ENCODE assay signal across 10 cellular contexts in the genomic region with DNA sequence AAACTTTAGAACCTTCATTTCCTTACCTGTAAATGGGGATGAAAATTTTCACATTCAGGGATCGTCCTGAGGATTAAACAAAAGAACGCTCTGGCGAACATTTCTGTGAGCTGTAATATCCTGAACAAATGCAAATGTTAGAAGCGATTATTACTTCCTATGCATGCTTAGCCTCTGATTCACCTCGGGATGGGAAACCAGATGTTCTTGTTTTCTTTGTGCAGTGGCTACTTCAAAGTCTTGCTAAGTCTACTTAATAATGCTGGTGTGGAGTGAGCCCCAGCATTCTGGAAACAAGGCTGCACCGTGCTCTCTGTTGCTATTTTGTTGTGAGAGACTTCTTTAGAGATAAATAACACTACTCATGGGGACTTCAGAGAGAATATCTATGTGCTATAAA.
DNase-seq lines count a peak whose midpoint lies in the region; ATAC-seq and TF ChIP-seq lines count a peak whose summit lies in the region.
"Had no signal": no experiment of that assay in that cellular context is flagged by ENCODE, and none has a peak within 500 bp of the region (broad histone marks: within the 10 kb centered on the region; RNA-seq: fewer than 3 reads in every experiment).

No MANE protein-coding gene starts in this region.

- H3K4me3 Mint-ChIP-seq in natural killer cell: no peak overlapping the region
- H3K4me3 Mint-ChIP-seq: central memory CD8-positive, alpha-beta T cell; T-helper 17 cell had no signal

- no peaks in the 10 kb centered on the region for H3K27me3 ChIP-seq in SK-N-SH (ENCODE audit: insufficient read depth)

- POLR2A ChIA-PET in SK-N-SH (lab: Yijun Ruan, JAX): no interaction called here

- no peak overlapping the region for H3K27ac Mint-ChIP-seq in natural killer cell
- H3K27ac Mint-ChIP-seq: T-helper 17 cell had no signal

- peaks cover 5 to 19% of the 10 kb centered on the region in 2 donors for H3K27me3 Mint-ChIP-seq in natural killer cell (ENCODE audit: low read depth in 2 of 2)
- H3K27me3 Mint-ChIP-seq: T-helper 17 cell had no signal

- H3F3A ChIP-seq in SK-N-SH (replicated peaks; ENCODE audit: insufficient read depth): peaks cover 5% of the 10 kb centered on the region

- peak; percentile 53 for DNase-seq in GM04503 (ENCODE audit: low read depth)
- DNase-seq in SK-N-SH: no peak
- DNase-seq in fibroblast of mammary gland (ENCODE audit: low read depth): peak; percentile 93
- DNase-seq in skeletal muscle cell (ENCODE audit: low read depth): peak; percentile 77
- DNase-seq in natural killer cell: no peak
- DNase-seq in activated effector memory CD4-positive, alpha-beta T cell treated with anti-CD3 and anti-CD28 coated beads, Interleukin-2, amount 50 U/mL, for 16 hours: no peak
- DNase-seq in NCI-H2171 (lab: John Stamatoyannopoulos, UW): no peak
- DNase-seq: T-helper 17 cell had no signal

- H3K4me1 ChIP-seq in SK-N-SH (ENCODE audit: control insufficient read depth in 1 of 2, insufficient read depth in 2 of 2, low read depth in 1 of 2, low read length in 1 of 2): peaks cover 4 to 6% of the 10 kb centered on the region in 2 experiments; a peak in 3 of 4 replicates

- H3K9me2 ChIP-seq in SK-N-SH: no peaks in the 10 kb centered on the region

- TF ChIP-seq RAD21 in SK-N-SH (IDR thresholded peaks at IDR 0.05; ENCODE audit: low read length): no peak

- H3K36me3 Mint-ChIP-seq in natural killer cell: no peaks in the 10 kb centered on the region

- H3K79me2 ChIP-seq in SK-N-SH (ENCODE audit: insufficient read depth): no peaks in the 10 kb centered on the region

- CTCF ChIA-PET in SK-N-SH (lab: Yijun Ruan, JAX): interaction anchor here (1.1 kb wide), 1 partner anchor 108 kb away, joined by 3 read pairs; no protein-coding TSS in a partner anchor

- intact Hi-C loops in natural killer cell (cut with micrococcal nuclease): no loop called here

- no peak overlapping the region for H3K27ac ChIP-seq in SK-N-SH (ENCODE audit: low read depth in 2 of 2, low read length in 1 of 2)

- TF ChIP-seq EP300 in SK-N-SH (IDR thresholded peaks at IDR 0.05; ENCODE audit: borderline replicate concordance in 1 of 2, low read depth in 1 of 2, low read length in 1 of 2): no peak

- H4K20me1 ChIP-seq in SK-N-SH (ENCODE audit: insufficient read depth): no peaks in the 10 kb centered on the region

- H3K4me3 ChIP-seq in SK-N-SH (ENCODE audit: low read depth in 2 of 2, low read length in 1 of 2) (no peak overlapping the region), fibroblast of mammary gland (ENCODE audit: control insufficient read depth, low read depth, low read length) (no peak overlapping the region), skeletal muscle cell (ENCODE audit: low read depth, low read length) (no peak overlapping the region)

- H3K9me3 Mint-ChIP-seq in natural killer cell: no peaks in the 10 kb centered on the region
- H3K9me3 Mint-ChIP-seq: central memory CD8-positive, alpha-beta T cell had no signal

- no peak overlapping the region for H3K4me2 ChIP-seq in SK-N-SH

- no peaks in the 10 kb centered on the region for H3K36me3 ChIP-seq in SK-N-SH (replicated peaks in 1 of 2; ENCODE audit: control insufficient read depth in 1 of 2, insufficient read depth in 2 of 2, low read length in 1 of 2)

- WGBS in SK-N-SH (ENCODE audit: low lambda C conversion rate): 68% methylated on average over 6 of the region's 6 CpGs

- H2AFZ ChIP-seq in SK-N-SH (ENCODE audit: low read depth): no peak overlapping the region

- no peak overlapping the region for H3K9ac ChIP-seq in SK-N-SH

- no peaks in the 10 kb centered on the region for H3K9me3 ChIP-seq in SK-N-SH

- TF ChIP-seq CTCF in SK-N-SH (IDR thresholded peaks at IDR 0.05) (no peak), fibroblast of mammary gland (conservative IDR thresholded peaks at IDR 0.05; ENCODE audit: control insufficient read depth, insufficient read depth, low read depth, low read length) (no peak), natural killer cell (IDR thresholded peaks at IDR 0.05) (no peak)

- ATAC-seq in natural killer cell (no peak), HG02884 (IDR thresholded peaks at IDR 0.05; ENCODE audit: unreplicated experiment) (no peak)
- ATAC-seq: T-helper 17 cell had no signal

- peaks cover 6 to 7% of the 10 kb centered on the region in 2 donors for H3K4me1 Mint-ChIP-seq in natural killer cell
- H3K4me1 Mint-ChIP-seq: central memory CD8-positive, alpha-beta T cell had no signal

TF ChIP-seq in SK-N-SH, 30 proteins besides CTCF, POLR2A, EP300 and RAD21:
- TF ChIP-seq TCF12 (IDR thresholded peaks at IDR 0.05): peak; percentile 55
- TF ChIP-seq FOSL2 (IDR thresholded peaks at IDR 0.05; ENCODE audit: borderline replicate concordance, low read depth): peak; percentile 13; the same call in 1 of the 2 replicates
- TF ChIP-seq YY1 (IDR thresholded peaks at IDR 0.05; ENCODE audit: low read depth): no peak
- TF ChIP-seq JUND (IDR thresholded peaks at IDR 0.05): 0 out of 2 replicates have a peak, but pooled peaks have one; percentile 14
- TF ChIP-seq, protein P1, sequence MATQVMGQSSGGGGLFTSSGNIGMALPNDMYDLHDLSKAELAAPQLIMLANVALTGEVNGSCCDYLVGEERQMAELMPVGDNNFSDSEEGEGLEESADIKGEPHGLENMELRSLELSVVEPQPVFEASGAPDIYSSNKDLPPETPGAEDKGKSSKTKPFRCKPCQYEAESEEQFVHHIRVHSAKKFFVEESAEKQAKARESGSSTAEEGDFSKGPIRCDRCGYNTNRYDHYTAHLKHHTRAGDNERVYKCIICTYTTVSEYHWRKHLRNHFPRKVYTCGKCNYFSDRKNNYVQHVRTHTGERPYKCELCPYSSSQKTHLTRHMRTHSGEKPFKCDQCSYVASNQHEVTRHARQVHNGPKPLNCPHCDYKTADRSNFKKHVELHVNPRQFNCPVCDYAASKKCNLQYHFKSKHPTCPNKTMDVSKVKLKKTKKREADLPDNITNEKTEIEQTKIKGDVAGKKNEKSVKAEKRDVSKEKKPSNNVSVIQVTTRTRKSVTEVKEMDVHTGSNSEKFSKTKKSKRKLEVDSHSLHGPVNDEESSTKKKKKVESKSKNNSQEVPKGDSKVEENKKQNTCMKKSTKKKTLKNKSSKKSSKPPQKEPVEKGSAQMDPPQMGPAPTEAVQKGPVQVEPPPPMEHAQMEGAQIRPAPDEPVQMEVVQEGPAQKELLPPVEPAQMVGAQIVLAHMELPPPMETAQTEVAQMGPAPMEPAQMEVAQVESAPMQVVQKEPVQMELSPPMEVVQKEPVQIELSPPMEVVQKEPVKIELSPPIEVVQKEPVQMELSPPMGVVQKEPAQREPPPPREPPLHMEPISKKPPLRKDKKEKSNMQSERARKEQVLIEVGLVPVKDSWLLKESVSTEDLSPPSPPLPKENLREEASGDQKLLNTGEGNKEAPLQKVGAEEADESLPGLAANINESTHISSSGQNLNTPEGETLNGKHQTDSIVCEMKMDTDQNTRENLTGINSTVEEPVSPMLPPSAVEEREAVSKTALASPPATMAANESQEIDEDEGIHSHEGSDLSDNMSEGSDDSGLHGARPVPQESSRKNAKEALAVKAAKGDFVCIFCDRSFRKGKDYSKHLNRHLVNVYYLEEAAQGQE (IDR thresholded peaks at IDR 0.05; ENCODE audit: low read depth, low read length): no peak
- no peak for TF ChIP-seq RCOR1 (IDR thresholded peaks at IDR 0.05; ENCODE audit: low read length)

Comparison
In these comparisons a context has a peak if more than half of its experiments do, and no peak if none do; other contexts are left out.
1. DNase-seq: peak in GM04503 (single experiment), fibroblast of mammary gland (single experiment) and skeletal muscle cell (single experiment); none in SK-N-SH (single experiment), natural killer cell (single experiment), activated effector memory CD4-positive, alpha-beta T cell treated with anti-CD3 and anti-CD28 coated beads, Interleukin-2, amount 50 U/mL, for 16 hours (single experiment) and NCI-H2171 (single experiment).